Comparison of ENCODE assay signal across 26 cellular contexts in the genomic region with DNA sequence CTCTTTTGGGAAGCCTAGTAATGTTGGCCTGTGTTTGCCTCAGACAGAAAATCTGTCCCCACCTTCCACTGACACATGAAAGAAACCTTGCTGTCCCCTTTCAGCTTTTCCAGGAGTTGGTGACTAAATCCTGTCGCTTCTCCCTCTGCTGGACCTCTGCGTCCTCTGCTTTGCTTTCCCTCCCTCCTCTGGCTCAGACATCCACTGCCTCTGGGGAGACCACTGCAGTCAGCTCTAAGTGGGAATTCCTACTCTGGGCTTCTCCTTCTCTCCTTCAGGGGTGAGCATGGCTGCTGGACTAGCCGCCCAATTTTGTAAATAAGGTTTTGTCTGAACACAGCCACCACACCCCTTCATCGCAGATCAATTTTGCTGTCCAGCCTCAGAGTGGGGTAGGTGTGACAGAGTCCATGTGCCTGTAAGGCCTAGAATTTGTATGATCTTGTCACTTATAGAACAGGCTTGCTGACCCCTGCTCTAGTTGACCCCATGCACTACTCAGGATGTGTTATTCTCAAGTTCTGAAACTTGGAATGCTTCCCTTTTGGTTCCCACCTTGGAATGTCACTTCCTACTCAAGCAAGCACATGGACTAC. TPM values are rescaled to one million over a fixed set of nuclear protein-coding genes. Genes with fewer than 3 reads are reported as not detected.
"Had no signal": no experiment of that assay in that cellular context is flagged by ENCODE, and none has a peak within 500 bp of the region (broad histone marks: within the 10 kb centered on the region; RNA-seq: fewer than 3 reads in every experiment).

No MANE protein-coding gene starts in this region.

- H3K9me3 ChIP-seq: esophagus muscularis mucosa, gastrocnemius medialis, heart right ventricle, left ventricle myocardium inferior, lower lobe of right lung, suprapubic skin, thyroid gland had no signal

- H3K36me3 Mint-ChIP-seq: memory B cell; natural killer cell treated with Interleukin-12 subunit alpha and Interleukin-12 subunit beta and Interleukin-15 and Interleukin-18, amount 100 ng/mL, for 72 hours; type B pancreatic cell had no signal

- H3K9ac ChIP-seq: parathyroid adenoma had no signal

- H3K4me3 Mint-ChIP-seq: memory B cell; natural killer cell treated with Interleukin-12 subunit alpha and Interleukin-12 subunit beta and Interleukin-15 and Interleukin-18, amount 100 ng/mL, for 72 hours; type B pancreatic cell had no signal

- H2AFZ ChIP-seq: parathyroid adenoma had no signal

- DNase-seq: effector memory CD4-positive, alpha-beta T cell; gastrocnemius medialis; heart right ventricle; hypothalamus; left cardiac atrium; left ventricle myocardium inferior; lower lobe of right lung; midbrain; small intestine; stimulated activated CD4-positive, alpha-beta T cell treated with anti-CD3 and anti-CD28 coated beads, Interleukin-12 subunit alpha, Interleukin-12 subunit beta, amount 100 ng/mL, for 4 hours; stimulated activated naive CD8-positive, alpha-beta T cell treated with anti-CD3 and anti-CD28 coated beads, Interleukin-15, Interleukin-2, amounts not matched to agents 100 U/mL and 50 U/mL, for 24 hours; thyroid gland had no signal

- FAIRE-seq: keratinocyte, small intestine had no signal

- H3K4me3 ChIP-seq: coronary artery, esophagus muscularis mucosa, gastrocnemius medialis, heart right ventricle, left ventricle myocardium inferior, lower lobe of right lung, suprapubic skin, thyroid gland had no signal

- H3K27ac ChIP-seq: coronary artery, epithelial cell of prostate, esophagus muscularis mucosa, gastrocnemius medialis, heart right ventricle, left ventricle myocardium inferior, lower lobe of right lung, parathyroid adenoma, suprapubic skin, thyroid gland had no signal

- H3K27ac Mint-ChIP-seq: memory B cell; natural killer cell treated with Interleukin-12 subunit alpha and Interleukin-12 subunit beta and Interleukin-15 and Interleukin-18, amount 100 ng/mL, for 72 hours; type B pancreatic cell had no signal

- H3K4me1 ChIP-seq: esophagus muscularis mucosa, gastrocnemius medialis, heart right ventricle, lower lobe of right lung, parathyroid adenoma, thyroid gland had no signal

- H3K79me2 ChIP-seq: parathyroid adenoma had no signal

- H3K36me3 ChIP-seq: esophagus muscularis mucosa, gastrocnemius medialis, heart right ventricle, left ventricle myocardium inferior, lower lobe of right lung, suprapubic skin, thyroid gland had no signal

- H3K9me3 Mint-ChIP-seq: memory B cell; natural killer cell treated with Interleukin-12 subunit alpha and Interleukin-12 subunit beta and Interleukin-15 and Interleukin-18, amount 100 ng/mL, for 72 hours; type B pancreatic cell had no signal

- H3K27me3 ChIP-seq: gastrocnemius medialis, heart right ventricle, suprapubic skin, thyroid gland had no signal

- ATAC-seq: gastrocnemius medialis; heart right ventricle; left cardiac atrium; lower lobe of right lung; natural killer cell treated with Interleukin-12 subunit alpha and Interleukin-12 subunit beta and Interleukin-15 and Interleukin-18, amount 100 ng/mL, for 72 hours had no signal

RNA-seq across cellular contexts. Expression of gene LRRC74B, which starts 23.0 kb away (rescaled TPM):
- total RNA-seq: cerebellum; dermis microvascular lymphatic vessel endothelial cell; esophagus muscularis mucosa; fibroblast of villous mesenchyme; gastrocnemius medialis; heart right ventricle; left cardiac atrium; left ventricle myocardium inferior; natural killer cell treated with Interleukin-12 subunit alpha and Interleukin-12 subunit beta and Interleukin-15 and Interleukin-18, amount 100 ng/mL, for 72 hours; omental fat pad; pulmonary artery endothelial cell; suprapubic skin; thyroid gland had no signal
- polyA plus RNA-seq: heart right ventricle, keratinocyte had no signal

RNA-seq across cellular contexts. Expression of gene SLC7A4, which starts 36.4 kb away (rescaled TPM):
- total RNA-seq: dermis microvascular lymphatic vessel endothelial cell; gastrocnemius medialis; natural killer cell treated with Interleukin-12 subunit alpha and Interleukin-12 subunit beta and Interleukin-15 and Interleukin-18, amount 100 ng/mL, for 72 hours; pulmonary artery endothelial cell had no signal

RNA-seq across cellular contexts. Expression of gene P2RX6, which starts 53.8 kb away (rescaled TPM):
- total RNA-seq: dermis microvascular lymphatic vessel endothelial cell; natural killer cell treated with Interleukin-12 subunit alpha and Interleukin-12 subunit beta and Interleukin-15 and Interleukin-18, amount 100 ng/mL, for 72 hours had no signal
